In genomic region chr2:68284896-68285295, GRCh38 we compare ENCODE assay signal across 1 cellular context.
TF ChIP-seq lines count a peak whose summit lies in the region.

No MANE protein-coding gene starts in this region.

TF ChIP-seq in GM23338, 12 proteins besides CTCF, POLR2A, EP300 and RAD21 (continued from another document):
- TF ChIP-seq REST (IDR thresholded peaks at IDR 0.05; ENCODE audit: unreplicated experiment) (no peak), JUNB (IDR thresholded peaks at IDR 0.05; ENCODE audit: unreplicated experiment) (no peak), ZNF114 (CRISPR knock-in tag; IDR thresholded peaks at IDR 0.05) (no peak), ZNF462 (CRISPR knock-in tag; IDR thresholded peaks at IDR 0.05) (no peak), STAT1 (IDR thresholded peaks at IDR 0.05; ENCODE audit: unreplicated experiment) (no peak)
